ENCODE assay signal across 10 cellular contexts in the genomic region with DNA sequence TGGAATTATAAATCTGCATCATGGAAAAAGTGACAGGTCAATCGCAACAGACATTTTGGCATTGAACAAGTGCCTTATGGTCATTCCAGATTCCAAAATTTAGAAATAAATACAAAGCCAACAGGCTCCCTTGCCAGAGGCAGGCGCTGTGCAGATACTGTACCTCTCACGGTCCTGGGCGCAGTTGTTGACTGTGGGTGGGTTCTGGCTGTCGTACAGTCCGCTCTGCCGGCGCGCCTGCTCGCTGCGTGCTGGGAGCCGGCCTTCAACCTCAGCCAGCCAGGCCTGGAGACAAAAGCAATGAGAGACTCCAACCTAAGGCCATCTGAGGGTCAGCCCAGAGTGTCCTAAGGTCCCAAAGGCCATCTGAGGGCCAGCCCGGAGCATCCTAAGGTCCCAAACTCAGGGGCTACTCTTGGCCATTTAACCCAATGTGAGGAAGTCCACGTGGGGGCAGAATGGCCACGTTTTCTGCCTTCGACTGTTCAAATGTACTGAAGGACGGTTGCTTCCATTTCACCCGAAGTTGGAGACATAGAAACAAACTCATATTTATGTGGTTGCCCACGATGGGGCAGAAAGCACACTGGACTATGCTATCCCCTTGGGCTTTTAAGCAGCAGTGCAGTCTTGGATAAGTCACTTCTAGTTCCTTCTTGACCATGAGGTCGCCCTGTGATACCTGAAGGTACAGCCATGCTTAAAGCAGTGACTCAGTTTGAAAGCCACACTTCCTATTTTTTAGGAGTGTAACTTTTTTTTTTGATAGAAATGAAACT.
DNase-seq lines count a peak whose midpoint lies in the region; ATAC-seq and TF ChIP-seq lines count a peak whose summit lies in the region.
"Had no signal": no experiment of that assay in that cellular context is flagged by ENCODE, and none has a peak within 500 bp of the region (broad histone marks: within the 10 kb centered on the region; RNA-seq: fewer than 3 reads in every experiment).

No MANE protein-coding gene starts in this region.

- POLR2A ChIA-PET in CD8-positive, alpha-beta T cell (lab: Charles Lee) = no interaction called here

- peaks cover 24% of the 10 kb centered on the region for H3K4me1 Mint-ChIP-seq in CD8-positive, alpha-beta T cell (ENCODE audit: low read depth)
- peaks cover 55% of the 10 kb centered on the region for H3K4me1 Mint-ChIP-seq in activated naive CD8-positive, alpha-beta T cell treated with anti-CD3 and anti-CD28 coated beads for 36 hours

- H3K27ac ChIP-seq in CD8-positive, alpha-beta T cell (ENCODE audit: low read depth, low read length) = no peak overlapping the region
- peak overlapping the region in 1 of 4 donors; percentile 8 for H3K27ac ChIP-seq in transverse colon
- H3K27ac ChIP-seq in adrenal gland = no peak overlapping the region

- no peak for TF ChIP-seq CTCF in CD8-positive, alpha-beta T cell (IDR thresholded peaks at IDR 0.05)
- TF ChIP-seq CTCF in transverse colon (IDR thresholded peaks at IDR 0.05) (no peak), adrenal gland (IDR thresholded peaks at IDR 0.05) (no peak)

- H3K4me1 ChIP-seq in CD8-positive, alpha-beta T cell (ENCODE audit: insufficient read depth, low read length) = peaks cover 8% of the 10 kb centered on the region
- H3K4me1 ChIP-seq in transverse colon (peaks cover 0 to 6% (median 0%) of the 10 kb centered on the region in 4 donors), adrenal gland (replicated peaks in 1 of 2) (no peaks in the 10 kb centered on the region)

- H3K27ac Mint-ChIP-seq in CD8-positive, alpha-beta T cell = peak overlapping the region; percentile 66
- H3K27ac Mint-ChIP-seq in activated naive CD8-positive, alpha-beta T cell treated with anti-CD3 and anti-CD28 coated beads for 36 hours = peak overlapping the region; percentile 85

- no peak for TF ChIP-seq EP300 in transverse colon (IDR thresholded peaks at IDR 0.05; ENCODE audit: low read depth)

- no peak for TF ChIP-seq POLR2A in transverse colon (IDR thresholded peaks at IDR 0.05)
- TF ChIP-seq POLR2A in adrenal gland (IDR thresholded peaks at IDR 0.05) = no peak

- peaks cover 39% of the 10 kb centered on the region for H3K36me3 ChIP-seq in CD8-positive, alpha-beta T cell (ENCODE audit: insufficient read depth, low read length)
- H3K36me3 ChIP-seq in transverse colon = peaks cover 0 to 42% (median 7%) of the 10 kb centered on the region in 4 donors
- H3K36me3 ChIP-seq in adrenal gland (replicated peaks in 1 of 2) = peaks cover 0 to 21% of the 10 kb centered on the region in 2 donors

- no peak for DNase-seq in CD8-positive, alpha-beta T cell
- peak; percentile 46 for DNase-seq in GM19238 (ENCODE audit: insufficient read length, low spot score)
- no peak for DNase-seq in activated naive CD8-positive, alpha-beta T cell treated with anti-CD3 and anti-CD28 coated beads for 36 hours
- no peak for DNase-seq in transverse colon
- DNase-seq in DMS79 (lab: John Stamatoyannopoulos, UW) = no peak
- DNase-seq in HCEC 1CT = no peak
- no peak for DNase-seq in adrenal gland
- DNase-seq: Karpas-422, left colon had no signal

- in situ Hi-C loops in transverse colon (cut with MboI; ENCODE audit: low pct_ligation_motif_present in 1 of 4, low pct_unique_long_range_greater_than_20kb in 1 of 4, low sequenced_read_pairs in 3 of 4) = no loop called here

- CTCF ChIA-PET in CD8-positive, alpha-beta T cell (lab: Charles Lee) = interaction anchor here (0.7 kb wide), 1 partner anchor 42 kb away, joined by 3 read pairs; no protein-coding TSS in a partner anchor

- intact Hi-C loops in CD8-positive, alpha-beta T cell (cut with DNase I, micrococcal nuclease) = no loop called here
- intact Hi-C loops in transverse colon (cut with DNase I; ENCODE audit: low total_unique reads) (no loop called here), adrenal gland (cut with DNase I) (no loop called here)

- peaks cover 91% of the 10 kb centered on the region for H3K36me3 Mint-ChIP-seq in CD8-positive, alpha-beta T cell
- peaks cover 85% of the 10 kb centered on the region for H3K36me3 Mint-ChIP-seq in activated naive CD8-positive, alpha-beta T cell treated with anti-CD3 and anti-CD28 coated beads for 36 hours

- no peaks in the 10 kb centered on the region for H3K9me3 ChIP-seq in CD8-positive, alpha-beta T cell (ENCODE audit: low read length)
- no peaks in the 10 kb centered on the region for H3K9me3 ChIP-seq in transverse colon
- no peaks in the 10 kb centered on the region for H3K9me3 ChIP-seq in adrenal gland (replicated peaks in 1 of 3)

- WGBS in transverse colon (ENCODE audit: low coverage in 1 of 2), 2 donors = 88 to 100% methylated on average over 2 to 20 of the region's 20 CpGs
- 72 to 94% (median 91%) methylated on average over 10 to 20 of the region's 20 CpGs for WGBS in adrenal gland, 4 donors

- H3K9me3 Mint-ChIP-seq in CD8-positive, alpha-beta T cell = no peaks in the 10 kb centered on the region
- peaks cover 4% of the 10 kb centered on the region for H3K9me3 Mint-ChIP-seq in activated naive CD8-positive, alpha-beta T cell treated with anti-CD3 and anti-CD28 coated beads for 36 hours

- H3K27me3 ChIP-seq in CD8-positive, alpha-beta T cell (ENCODE audit: insufficient read depth, low read length) = no peaks in the 10 kb centered on the region
- no peaks in the 10 kb centered on the region for H3K27me3 ChIP-seq in transverse colon
- no peaks in the 10 kb centered on the region for H3K27me3 ChIP-seq in adrenal gland

- ATAC-seq in CD8-positive, alpha-beta T cell = no peak
- peak; percentile 85 for ATAC-seq in HG03066 (IDR thresholded peaks at IDR 0.05; ENCODE audit: low read depth, unreplicated experiment)
- ATAC-seq: left colon had no signal

- no peaks in the 10 kb centered on the region for H3K27me3 Mint-ChIP-seq in CD8-positive, alpha-beta T cell (ENCODE audit: low read depth)
- H3K27me3 Mint-ChIP-seq in activated naive CD8-positive, alpha-beta T cell treated with anti-CD3 and anti-CD28 coated beads for 36 hours = no peaks in the 10 kb centered on the region

- H3K4me3 Mint-ChIP-seq in CD8-positive, alpha-beta T cell = no peak overlapping the region
- H3K4me3 Mint-ChIP-seq in activated naive CD8-positive, alpha-beta T cell treated with anti-CD3 and anti-CD28 coated beads for 36 hours = no peak overlapping the region

- H3K4me3 ChIP-seq in CD8-positive, alpha-beta T cell (ENCODE audit: low read depth, low read length) = no peak overlapping the region
- H3K4me3 ChIP-seq in transverse colon (no peak overlapping the region), adrenal gland (no peak overlapping the region)
